16 cellular contexts compared by ENCODE assay signal in genomic region chr2:181632733-181633401, GRCh38. TPM values are rescaled to one million over a fixed set of nuclear protein-coding genes. Genes with fewer than 3 reads are reported as not detected.
DNase-seq lines count a peak whose midpoint lies in the region; ATAC-seq, FAIRE-seq and TF ChIP-seq lines count a peak whose summit lies in the region.
"Had no signal": no experiment of that assay in that cellular context is flagged by ENCODE, and none has a peak within 500 bp of the region (broad histone marks: within the 10 kb centered on the region; RNA-seq: fewer than 3 reads in every experiment).

No MANE protein-coding gene starts in this region.

- peak overlapping the region; percentile 62 for H3K27ac ChIP-seq in WERI-Rb-1
- H3K27ac ChIP-seq in osteoblast (ENCODE audit: low read depth, low read length) = no peak overlapping the region
- H3K27ac ChIP-seq in esophagus muscularis mucosa (replicated peaks in 1 of 4) = no peak overlapping the region
- H3K27ac ChIP-seq: BLaER1 treated with 17β-estradiol and CSF1 and Interleukin-3, amounts not matched to agents 10 nM and 100 nM; left ventricle myocardium inferior had no signal

- no peaks in the 10 kb centered on the region for H3K4me1 ChIP-seq in osteoblast (ENCODE audit: insufficient read depth, low read length)
- H3K4me1 ChIP-seq in esophagus muscularis mucosa = no peaks in the 10 kb centered on the region
- no peaks in the 10 kb centered on the region for H3K4me1 ChIP-seq in Caco-2
- H3K4me1 ChIP-seq: left ventricle myocardium inferior had no signal

- H3K79me2 ChIP-seq in osteoblast (ENCODE audit: insufficient read depth, low read length) = no peaks in the 10 kb centered on the region

- TF ChIP-seq POLR2A in esophagus muscularis mucosa (IDR thresholded peaks at IDR 0.05; ENCODE audit: low read depth) = no peak

- 86% methylated on average over 4 of the region's 4 CpGs for WGBS in esophagus muscularis mucosa

- CTCF ChIA-PET in Caco-2 (lab: Charles Lee) = no interaction called here

- no peak overlapping the region for H3K4me3 ChIP-seq in WERI-Rb-1 (ENCODE audit: low read depth, low read length)
- no peak overlapping the region for H3K4me3 ChIP-seq in osteoblast (ENCODE audit: insufficient read depth, low read length)
- H3K4me3 ChIP-seq in esophagus muscularis mucosa = no peak overlapping the region
- H3K4me3 ChIP-seq in Caco-2 (ENCODE audit: low read depth, low read length) = no peak overlapping the region
- H3K4me3 ChIP-seq: BLaER1 treated with 17β-estradiol and CSF1 and Interleukin-3, amounts not matched to agents 10 nM and 100 nM; left ventricle myocardium inferior had no signal

- H4K20me1 ChIP-seq in osteoblast (ENCODE audit: insufficient read depth, low read length) = no peaks in the 10 kb centered on the region
- H4K20me1 ChIP-seq: BLaER1 treated with 17β-estradiol and CSF1 and Interleukin-3, amounts not matched to agents 10 nM and 100 nM had no signal

- BruUV-seq in Caco-2 (replicated peaks; lab: Mats Ljungman, UMichigan) = no TSS peak

- H3K36me3 ChIP-seq in WERI-Rb-1 = no peaks in the 10 kb centered on the region
- no peaks in the 10 kb centered on the region for H3K36me3 ChIP-seq in osteoblast (ENCODE audit: insufficient read depth, low read length)
- H3K36me3 ChIP-seq in esophagus muscularis mucosa = no peaks in the 10 kb centered on the region
- no peaks in the 10 kb centered on the region for H3K36me3 ChIP-seq in Caco-2 (ENCODE audit: control insufficient read depth, insufficient read depth, low read length)
- H3K36me3 ChIP-seq: BLaER1 treated with 17β-estradiol and CSF1 and Interleukin-3, amounts not matched to agents 10 nM and 100 nM; left ventricle myocardium inferior had no signal

- no peak for FAIRE-seq in HTR-8/SVneo (lab: Jason Lieb, UNC)

- TF ChIP-seq CTCF in WERI-Rb-1 (IDR thresholded peaks at IDR 0.05; ENCODE audit: low read depth, low read length) = no peak
- no peak for TF ChIP-seq CTCF in osteoblast (IDR thresholded peaks at IDR 0.05; ENCODE audit: extremely low read depth, low read depth, low read length)
- TF ChIP-seq CTCF in esophagus muscularis mucosa (IDR thresholded peaks at IDR 0.05) = no peak
- no peak for TF ChIP-seq CTCF in Caco-2 (IDR thresholded peaks at IDR 0.05; ENCODE audit: insufficient read depth in 1 of 2, low read depth in 1 of 2, low read length in 1 of 2, severe bottlenecking in 1 of 2, unreplicated experiment in 1 of 2)

- H3K27me3 ChIP-seq in WERI-Rb-1 (ENCODE audit: insufficient read depth, low read depth, severe bottlenecking) (no peaks in the 10 kb centered on the region), osteoblast (ENCODE audit: insufficient read depth, low read length) (no peaks in the 10 kb centered on the region), esophagus muscularis mucosa (no peaks in the 10 kb centered on the region), Caco-2 (replicated peaks; ENCODE audit: control insufficient read depth, insufficient read depth, low read length) (no peaks in the 10 kb centered on the region)
- H3K27me3 ChIP-seq: BLaER1 treated with 17β-estradiol and CSF1 and Interleukin-3, amounts not matched to agents 10 nM and 100 nM had no signal

- no peak for DNase-seq in WERI-Rb-1
- DNase-seq in osteoblast (ENCODE audit: insufficient read length, low spot score, missing footprints) = no peak
- DNase-seq in esophagus muscularis mucosa (ENCODE audit: extremely low spot score) = no peak
- no peak for DNase-seq in Caco-2
- DNase-seq in HTR-8/SVneo (ENCODE audit: insufficient read length, low spot score) = no peak
- DNase-seq: activated CD4-positive, CD25-positive, alpha-beta regulatory T cell; activated naive CD4-positive, alpha-beta T cell; cerebellar nuclear complex; foreskin fibroblast; left ventricle myocardium inferior; NCI-H1092; occipital lobe had no signal

- H3K9me3 Mint-ChIP-seq in Caco-2 (ENCODE audit: unreplicated experiment) = no peaks in the 10 kb centered on the region

- intact Hi-C loops in esophagus muscularis mucosa (cut with DNase I) = no loop called here
- intact Hi-C loops in Caco-2 (cut with micrococcal nuclease; ENCODE audit: unreplicated experiment) = no loop called here

- H3K27me3 Mint-ChIP-seq in Caco-2 (ENCODE audit: insufficient read depth, unreplicated experiment) = peaks cover 7% of the 10 kb centered on the region

- H2AFZ ChIP-seq in osteoblast (ENCODE audit: low read length) = no peak overlapping the region

- ATAC-seq in GM18858 (IDR thresholded peaks at IDR 0.05; ENCODE audit: unreplicated experiment) = peak; percentile 58
- ATAC-seq in GM21576 (IDR thresholded peaks at IDR 0.05; ENCODE audit: unreplicated experiment) = peak; percentile 70
- peak; percentile 62 for ATAC-seq in HG03135 (IDR thresholded peaks at IDR 0.05; ENCODE audit: unreplicated experiment)

- POLR2A ChIA-PET in Caco-2 (lab: Charles Lee) = no interaction called here

- H3K4me1 Mint-ChIP-seq in Caco-2 (ENCODE audit: low read depth, unreplicated experiment) = no peaks in the 10 kb centered on the region

- H3K9me3 ChIP-seq in WERI-Rb-1 (ENCODE audit: severe bottlenecking) (no peaks in the 10 kb centered on the region), osteoblast (ENCODE audit: low read depth, low read length) (no peaks in the 10 kb centered on the region), esophagus muscularis mucosa (no peaks in the 10 kb centered on the region), Caco-2 (no peaks in the 10 kb centered on the region)
- H3K9me3 ChIP-seq: BLaER1 treated with 17β-estradiol and CSF1 and Interleukin-3, amounts not matched to agents 10 nM and 100 nM; left ventricle myocardium inferior had no signal

- no peak overlapping the region for H3K27ac Mint-ChIP-seq in Caco-2 (ENCODE audit: unreplicated experiment)

- H3K36me3 Mint-ChIP-seq in Caco-2 (ENCODE audit: insufficient read depth, unreplicated experiment) = no peaks in the 10 kb centered on the region

- TF ChIP-seq EP300 in esophagus muscularis mucosa (IDR thresholded peaks at IDR 0.05) = no peak

- no peak overlapping the region for H3K4me2 ChIP-seq in osteoblast (ENCODE audit: insufficient read depth, low read length)

- no peak overlapping the region for H3K4me3 Mint-ChIP-seq in Caco-2 (ENCODE audit: unreplicated experiment)

RNA-seq across cellular contexts. Expression of gene CERKL, which starts 24.0 kb away (rescaled TPM):
- total RNA-seq in osteoblast = under 0.01 TPM in 1 of 2 replicates, not detected in the other
- under 1 TPM in 2 of 4 donors, not detected in 2; 0.17 to 0.19 TPM for total RNA-seq in esophagus muscularis mucosa
- not detected in 2 replicates for total RNA-seq in Caco-2 (2022)
- total RNA-seq: left ventricle myocardium inferior had no signal

RNA-seq across cellular contexts. Expression of gene NEUROD1, which starts 47.5 kb away (rescaled TPM):
- total RNA-seq in osteoblast = not detected in 2 replicates
- not detected for total RNA-seq in esophagus muscularis mucosa
- total RNA-seq in Caco-2 (2022) = not detected in 2 replicates
- total RNA-seq: left ventricle myocardium inferior had no signal
